ENCODE assay signal across 1 cellular context in genomic region chr3:52153389-52154096, GRCh38.
A peak's percentile ranks its signal among the peaks of the same experiment; 100 is the strongest.
TF ChIP-seq lines count a peak whose summit lies in the region.

No MANE protein-coding gene starts in this region.

TF ChIP-seq in HepG2, 621 proteins besides CTCF, POLR2A, EP300 and RAD21 (continues in another document):
- TF ChIP-seq ZNF619 (CRISPR knock-in tag; IDR thresholded peaks at IDR 0.05) (0 out of 2 replicates have a peak, but pooled peaks have one; percentile 21), HMG20B (CRISPR knock-in tag; conservative IDR thresholded peaks at IDR 0.05) (no peak), KDM1A (CRISPR knock-in tag; IDR thresholded peaks at IDR 0.05) (no peak), ZNF556 (CRISPR knock-in tag; IDR thresholded peaks at IDR 0.05; ENCODE audit: borderline replicate concordance) (no peak), NCOA2 (CRISPR knock-in tag; IDR thresholded peaks at IDR 0.05) (0 out of 2 replicates have a peak, but pooled peaks have one; percentile 18), TCF7 (IDR thresholded peaks at IDR 0.05; ENCODE audit: low read depth) (no peak), ZNF781 (CRISPR knock-in tag; IDR thresholded peaks at IDR 0.05; ENCODE audit: borderline replicate concordance, not compliant biosample characterization) (no peak), NCOA1 (CRISPR knock-in tag; IDR thresholded peaks at IDR 0.05) (peak; percentile 46; the same call in 1 of the 2 replicates), TBL1XR1 (IDR thresholded peaks at IDR 0.05; ENCODE audit: borderline replicate concordance, low read length, partially characterized antibody) (no peak), GABPA (IDR thresholded peaks at IDR 0.05; ENCODE audit: low read depth, low read length) (no peak), GABPA (CRISPR knock-in tag; IDR thresholded peaks at IDR 0.05; ENCODE audit: low read depth) (no peak), REST (IDR thresholded peaks at IDR 0.05; ENCODE audit: borderline replicate concordance in 1 of 2, low read depth in 1 of 2, low read length in 2 of 2) (no peak), ZNF230 (CRISPR knock-in tag; IDR thresholded peaks at IDR 0.05) (0 out of 2 replicates have a peak, but pooled peaks have one; percentile 6), ZNF687 (CRISPR knock-in tag; IDR thresholded peaks at IDR 0.05) (no peak), ZNF747 (CRISPR knock-in tag; IDR thresholded peaks at IDR 0.05; ENCODE audit: borderline replicate concordance) (no peak), ZNF614 (CRISPR knock-in tag; IDR thresholded peaks at IDR 0.05; ENCODE audit: borderline replicate concordance) (no peak), ZC3H13 (CRISPR knock-in tag; IDR thresholded peaks at IDR 0.05) (0 out of 2 replicates have a peak, but pooled peaks have one; percentile 4), SP5 (CRISPR knock-in tag; IDR thresholded peaks at IDR 0.05; ENCODE audit: borderline replicate concordance, low read depth) (peak; percentile 34; the same call in 1 of the 2 replicates), SOX13 (IDR thresholded peaks at IDR 0.05) (no peak), SOX13 (CRISPR knock-in tag; conservative IDR thresholded peaks at IDR 0.05 in 1 of 2, IDR thresholded peaks at IDR 0.05 in 1 of 2) (peak in 1 of 2 experiments; percentile 53; a peak in 1 of 4 replicates), RFX3 (CRISPR knock-in tag; IDR thresholded peaks at IDR 0.05) (no peak), HOXD1 (CRISPR knock-in tag; IDR thresholded peaks at IDR 0.05) (no peak), TP53 (CRISPR knock-in tag; conservative IDR thresholded peaks at IDR 0.05) (no peak), ZSCAN21 (CRISPR knock-in tag; IDR thresholded peaks at IDR 0.05; ENCODE audit: borderline replicate concordance) (no peak), GTF2F1 (IDR thresholded peaks at IDR 0.05; ENCODE audit: low read length) (no peak), SMARCE1 (IDR thresholded peaks at IDR 0.05; ENCODE audit: borderline replicate concordance) (no peak), ZNF691 (CRISPR knock-in tag; IDR thresholded peaks at IDR 0.05; ENCODE audit: borderline replicate concordance, low read depth) (0 out of 2 replicates have a peak, but pooled peaks have one; percentile 37), PPARG (CRISPR knock-in tag; conservative IDR thresholded peaks at IDR 0.05) (0 out of 2 replicates have a peak, but pooled peaks have one; percentile 31), PRDM10 (CRISPR knock-in tag; IDR thresholded peaks at IDR 0.05; ENCODE audit: low read depth) (peak; percentile 51; the same call in 1 of the 2 replicates), KDM6A (CRISPR knock-in tag; IDR thresholded peaks at IDR 0.05; ENCODE audit: low read depth) (no peak), ZZZ3 (CRISPR knock-in tag; IDR thresholded peaks at IDR 0.05; ENCODE audit: borderline replicate concordance) (no peak), ZNF44 (CRISPR knock-in tag; IDR thresholded peaks at IDR 0.05) (no peak), STAT5B (CRISPR knock-in tag; IDR thresholded peaks at IDR 0.05) (no peak), SRSF4 (IDR thresholded peaks at IDR 0.05; ENCODE audit: low read depth, low read length, poor library complexity, severe bottlenecking) (no peak), NFIB (CRISPR knock-in tag; IDR thresholded peaks at IDR 0.05; ENCODE audit: borderline replicate concordance) (no peak), ZNF124 (CRISPR knock-in tag; IDR thresholded peaks at IDR 0.05) (0 out of 2 replicates have a peak, but pooled peaks have one; percentile 46), TSC22D2 (CRISPR knock-in tag; IDR thresholded peaks at IDR 0.05; ENCODE audit: borderline replicate concordance) (no peak), HOXA9 (CRISPR knock-in tag; IDR thresholded peaks at IDR 0.05; ENCODE audit: borderline replicate concordance) (no peak), SOX5 (CRISPR knock-in tag; IDR thresholded peaks at IDR 0.05; ENCODE audit: borderline replicate concordance) (peak; percentile 14; the same call in 1 of the 2 replicates), ZNF414 (CRISPR knock-in tag; IDR thresholded peaks at IDR 0.05) (no peak), UBTF (CRISPR knock-in tag; IDR thresholded peaks at IDR 0.05) (peak; percentile 1; the same call in 1 of the 2 replicates), ATRX (CRISPR knock-in tag; IDR thresholded peaks at IDR 0.05; ENCODE audit: borderline replicate concordance) (no peak), SIX4 (CRISPR knock-in tag; IDR thresholded peaks at IDR 0.05) (no peak), ZBTB21 (CRISPR knock-in tag; IDR thresholded peaks at IDR 0.05) (no peak), HMG20A (CRISPR knock-in tag; IDR thresholded peaks at IDR 0.05; ENCODE audit: borderline replicate concordance) (no peak), WIZ (CRISPR knock-in tag; IDR thresholded peaks at IDR 0.05) (no peak), TEAD3 (CRISPR knock-in tag; optimal IDR thresholded peaks at IDR 0.05; ENCODE audit: borderline replicate concordance) (peak; percentile 25), ZMYM3 (CRISPR knock-in tag; IDR thresholded peaks at IDR 0.05) (no peak), GLMP (CRISPR knock-in tag; IDR thresholded peaks at IDR 0.05; ENCODE audit: borderline replicate concordance) (no peak), KDM4B (CRISPR knock-in tag; IDR thresholded peaks at IDR 0.05) (no peak), CCDC6 (CRISPR knock-in tag; IDR thresholded peaks at IDR 0.05) (no peak), NR0B2 (CRISPR knock-in tag; IDR thresholded peaks at IDR 0.05) (no peak), CREB1 (IDR thresholded peaks at IDR 0.05) (no peak), CREB1 (CRISPR knock-in tag; IDR thresholded peaks at IDR 0.05) (no peak), HNRNPK (IDR thresholded peaks at IDR 0.05; ENCODE audit: low read depth, low read length, poor library complexity, severe bottlenecking) (no peak), ZFAT (CRISPR knock-in tag; conservative IDR thresholded peaks at IDR 0.05) (no peak)
